Comparison of ENCODE assay signal across 8 cellular contexts in genomic region chr6:142146828-142147662, GRCh38. TPM values are rescaled to one million over a fixed set of nuclear protein-coding genes. Genes with fewer than 3 reads are reported as not detected.
A peak's percentile ranks its signal among the peaks of the same experiment; 100 is the strongest.
DNase-seq lines count a peak whose midpoint lies in the region; ATAC-seq and TF ChIP-seq lines count a peak whose summit lies in the region.

Gene NMBR, minus strand, starts transcription at chr6:142147122. Its CDS starts 58,464 bp downstream, at chr6:142088658.
Gene VTA1, plus strand, starts transcription at chr6:142147263. Its CDS starts 25 bp downstream, at chr6:142147288.

- peak within 1 kb of the TSS; percentile 79 for H3K27ac ChIP-seq in CD8-positive, alpha-beta T cell (ENCODE audit: low read depth, low read length)
- peak within 1 kb of the TSS; percentile 74 for H3K27ac ChIP-seq in lower lobe of right lung

- H3K9me3 ChIP-seq in CD8-positive, alpha-beta T cell (ENCODE audit: low read length) = no peaks in the 10 kb centered on the region
- no peaks in the 10 kb centered on the region for H3K9me3 ChIP-seq in lower lobe of right lung

- peak within 1 kb of the TSS; percentile 93 for H3K4me3 ChIP-seq in CD8-positive, alpha-beta T cell (ENCODE audit: low read depth, low read length)
- H3K4me3 ChIP-seq in lower lobe of right lung = peak within 1 kb of the TSS; percentile 83

- H3K4me1 ChIP-seq in CD8-positive, alpha-beta T cell (ENCODE audit: insufficient read depth, low read length) = peaks cover 31% of the 10 kb centered on the region
- peaks cover 30% of the 10 kb centered on the region for H3K4me1 ChIP-seq in lower lobe of right lung

- H3K27me3 ChIP-seq in CD8-positive, alpha-beta T cell (ENCODE audit: insufficient read depth, low read length) = no peaks in the 10 kb centered on the region
- no peaks in the 10 kb centered on the region for H3K27me3 ChIP-seq in lower lobe of right lung (ENCODE audit: low read depth)

- peak within 1 kb of the TSS; percentile 87 for H3K27ac Mint-ChIP-seq in CD8-positive, alpha-beta T cell
- peak within 1 kb of the TSS; percentile 83 for H3K27ac Mint-ChIP-seq in activated CD4-positive, alpha-beta memory T cell treated with anti-CD3 and anti-CD28 coated beads, Interleukin-2, amount 10 ng/mL, durations not matched to agents 7 days and 5 days

- intact Hi-C loops in CD8-positive, alpha-beta T cell (cut with DNase I, micrococcal nuclease) = loop anchor here (1.0 to 10.0 kb wide), 14 partner anchors 60 to 1948 kb away; partner anchors contain the start of genes ADAT2 (in 2 of the 2), PEX3 (in 2 of the 2), LTV1 (in 1 of the 2) and SF3B5 (in 1 of the 2)
- intact Hi-C loops in lower lobe of right lung (cut with DNase I) = no loop called here

- H3K36me3 Mint-ChIP-seq in CD8-positive, alpha-beta T cell = peaks cover 24% of the 10 kb centered on the region
- peaks cover 28% of the 10 kb centered on the region for H3K36me3 Mint-ChIP-seq in activated CD4-positive, alpha-beta memory T cell treated with anti-CD3 and anti-CD28 coated beads, Interleukin-2, amount 10 ng/mL, durations not matched to agents 7 days and 5 days (ENCODE audit: low read depth)

- peak; percentile 87 for TF ChIP-seq CTCF in CD8-positive, alpha-beta T cell (IDR thresholded peaks at IDR 0.05)
- TF ChIP-seq CTCF in lower lobe of right lung (IDR thresholded peaks at IDR 0.05) = peak; percentile 86

- no peaks in the 10 kb centered on the region for H3K36me3 ChIP-seq in CD8-positive, alpha-beta T cell (ENCODE audit: insufficient read depth, low read length)
- no peaks in the 10 kb centered on the region for H3K36me3 ChIP-seq in lower lobe of right lung

- POLR2A ChIA-PET in CD8-positive, alpha-beta T cell (lab: Charles Lee) = interaction anchor here (0.6 to 1.8 kb wide), 3 partner anchors 11 to 664 kb away, joined by 3 to 7 read pairs (median 3); no protein-coding TSS in a partner anchor
- POLR2A ChIA-PET in activated CD4-positive, alpha-beta memory T cell treated with anti-CD3 and anti-CD28 coated beads, Interleukin-2, amount 10 ng/mL, durations not matched to agents 7 days and 5 days (lab: Charles Lee) = interaction anchor here (0.8 to 2.1 kb wide), 3 partner anchors 9 to 61 kb away, joined by 3 to 16 read pairs (median 7); no protein-coding TSS in a partner anchor

- no peaks in the 10 kb centered on the region for H3K9me3 Mint-ChIP-seq in CD8-positive, alpha-beta T cell
- H3K9me3 Mint-ChIP-seq in activated CD4-positive, alpha-beta memory T cell treated with anti-CD3 and anti-CD28 coated beads, Interleukin-2, amount 10 ng/mL, durations not matched to agents 7 days and 5 days = no peaks in the 10 kb centered on the region

- peak within 1 kb of the TSS; percentile 91 for H3K4me3 Mint-ChIP-seq in CD8-positive, alpha-beta T cell
- peak within 1 kb of the TSS; percentile 94 for H3K4me3 Mint-ChIP-seq in activated CD4-positive, alpha-beta memory T cell treated with anti-CD3 and anti-CD28 coated beads, Interleukin-2, amount 10 ng/mL, durations not matched to agents 7 days and 5 days

- peak; percentile 89 to 98 (median 93) for DNase-seq in CD8-positive, alpha-beta T cell
- DNase-seq in NCI-H82 (lab: John Stamatoyannopoulos, UW) = peak; percentile 99
- peak; percentile 97 for DNase-seq in activated CD4-positive, alpha-beta memory T cell treated with anti-CD3 and anti-CD28 coated beads, Interleukin-2, amount 10 ng/mL, durations not matched to agents 7 days and 5 days
- peak; percentile 95 for DNase-seq in ecto neural progenitor cell (ENCODE audit: low spot score)
- DNase-seq in lower lobe of right lung = peak; percentile 98
- DNase-seq in stimulated activated CD4-positive, alpha-beta T cell treated with anti-CD3 and anti-CD28 coated beads, TNF-alpha, amount 100 ng/mL, for 24 hours (ENCODE audit: low read depth in 3 of 3) = peak; percentile 93 to 96 (median 94)

- H3K27me3 Mint-ChIP-seq in CD8-positive, alpha-beta T cell (ENCODE audit: low read depth) = no peaks in the 10 kb centered on the region
- no peaks in the 10 kb centered on the region for H3K27me3 Mint-ChIP-seq in activated CD4-positive, alpha-beta memory T cell treated with anti-CD3 and anti-CD28 coated beads, Interleukin-2, amount 10 ng/mL, durations not matched to agents 7 days and 5 days

- CTCF ChIA-PET in CD8-positive, alpha-beta T cell (lab: Charles Lee) = interaction anchor here (0.6 to 4.1 kb wide), 12 partner anchors 9 to 1691 kb away, joined by 3 to 20 read pairs (median 4); partner anchors contain the start of gene FUCA2
- CTCF ChIA-PET in activated CD4-positive, alpha-beta memory T cell treated with anti-CD3 and anti-CD28 coated beads, Interleukin-2, amount 10 ng/mL, durations not matched to agents 7 days and 5 days (lab: Charles Lee) = interaction anchor here (1.0 to 3.1 kb wide), 10 partner anchors 9 to 328 kb away, joined by 3 to 37 read pairs (median 5); no protein-coding TSS in a partner anchor

- peak; percentile 95 for ATAC-seq in CD8-positive, alpha-beta T cell
- peak; percentile 100 for ATAC-seq in GM19438 (IDR thresholded peaks at IDR 0.05; ENCODE audit: low read depth, unreplicated experiment)
- ATAC-seq in HG03575 (IDR thresholded peaks at IDR 0.05; ENCODE audit: extremely low read depth, insufficient number of reproducible peaks, low FRiP score, unreplicated experiment) = peak; percentile 94
- ATAC-seq in lower lobe of right lung = peak; percentile 100

- H3K4me1 Mint-ChIP-seq in CD8-positive, alpha-beta T cell (ENCODE audit: low read depth) = peaks cover 64% of the 10 kb centered on the region
- peaks cover 48% of the 10 kb centered on the region for H3K4me1 Mint-ChIP-seq in activated CD4-positive, alpha-beta memory T cell treated with anti-CD3 and anti-CD28 coated beads, Interleukin-2, amount 10 ng/mL, durations not matched to agents 7 days and 5 days

RNA-seq across cellular contexts. Expression of gene NMBR, which starts in this region (rescaled TPM):
- not detected for total RNA-seq in CD8-positive, alpha-beta T cell
- total RNA-seq in activated CD4-positive, alpha-beta memory T cell treated with anti-CD3 and anti-CD28 coated beads, Interleukin-2, amount 10 ng/mL, durations not matched to agents 7 days and 5 days = not detected
- not detected for total RNA-seq in lower lobe of right lung

RNA-seq across cellular contexts. Expression of gene VTA1, which starts in this region (rescaled TPM):
- total RNA-seq in CD8-positive, alpha-beta T cell = 10 to 100 TPM; 20.7 to 24.6 TPM
- total RNA-seq in activated CD4-positive, alpha-beta memory T cell treated with anti-CD3 and anti-CD28 coated beads, Interleukin-2, amount 10 ng/mL, durations not matched to agents 7 days and 5 days = 10 to 100 TPM; 37.0 to 37.6 TPM
- 35.2 TPM for total RNA-seq in lower lobe of right lung

Comparison
In these comparisons a context has a peak if more than half of its experiments do, and no peak if none do; other contexts are left out.
1. Peak in every context shown above with its lines: DNase-seq, ATAC-seq, H3K4me3 ChIP-seq and H3K27ac ChIP-seq.